31 cellular contexts compared by ENCODE assay signal in the genomic region with DNA sequence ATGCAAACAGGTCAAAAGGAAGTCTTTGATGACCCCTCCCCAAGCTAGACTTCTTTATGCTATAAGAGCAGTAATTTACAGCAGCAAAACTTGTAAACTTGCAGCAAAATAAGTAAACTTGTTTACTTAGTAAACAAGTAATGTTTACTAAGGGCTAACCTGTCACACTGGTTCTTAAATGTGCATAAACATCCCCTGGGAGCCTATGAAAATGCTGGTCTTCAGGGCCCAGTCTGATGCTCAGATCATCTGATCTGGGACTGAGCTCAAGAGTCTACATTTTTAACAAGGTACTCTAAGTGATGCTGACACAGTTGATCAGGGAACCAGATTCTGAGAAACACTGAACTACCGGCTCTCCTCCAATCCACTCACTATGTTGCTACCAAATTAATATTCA.
"Had no signal": no experiment of that assay in that cellular context is flagged by ENCODE, and none has a peak within 500 bp of the region (broad histone marks: within the 10 kb centered on the region; RNA-seq: fewer than 3 reads in every experiment).

No MANE protein-coding gene starts in this region.

- H3K4me3 ChIP-seq: colonic mucosa, esophagus squamous epithelium, gastroesophageal sphincter had no signal

- H3K36me3 Mint-ChIP-seq: activated naive CD4-positive, alpha-beta T cell treated with anti-CD3 and anti-CD28 coated beads, Interleukin-2, amount 10 ng/mL, durations not matched to agents 7 days and 5 days; activated naive CD4-positive, alpha-beta T cell treated with anti-CD3 and anti-CD28 coated beads, Interleukin-2, amount 50 U/mL, for 72 hours; activated naive CD8-positive, alpha-beta T cell treated with anti-CD3 and anti-CD28 coated beads, Interleukin-2, amount 10 ng/mL, durations not matched to agents 7 days and 5 days; WTC11 had no signal

- H3K9me3 Mint-ChIP-seq: activated CD4-positive, alpha-beta memory T cell treated with anti-CD3 and anti-CD28 coated beads, Interleukin-2, amount 10 ng/mL, durations not matched to agents 7 days and 5 days; activated CD4-positive, alpha-beta T cell treated with anti-CD3 and anti-CD28 coated beads, Interleukin-2, amount 10 ng/mL, durations not matched to agents 7 days and 5 days; activated naive CD4-positive, alpha-beta T cell treated with anti-CD3 and anti-CD28 coated beads, Interleukin-2, amount 10 ng/mL, durations not matched to agents 7 days and 5 days; activated naive CD4-positive, alpha-beta T cell treated with anti-CD3 and anti-CD28 coated beads, Interleukin-2, amount 50 U/mL, for 72 hours; activated naive CD8-positive, alpha-beta T cell treated with anti-CD3 and anti-CD28 coated beads, Interleukin-2, amount 10 ng/mL, durations not matched to agents 7 days and 5 days; activated T-cell treated with anti-CD3 and anti-CD28 coated beads, Interleukin-2, amount 50 U/mL, for 24 hours; activated T-cell treated with anti-CD3 and anti-CD28 coated beads, Interleukin-2, amount 50 U/mL, for 72 hours; T-cell; T-helper 1 cell treated with Interleukin-12 subunit alpha and Interleukin-12 subunit beta and Interleukin-4 antibody, amounts not matched to agents 30 μg/mL and 1 μg/mL, for 36 hours; T-helper 2 cell treated with Interferon-gamma antibody and Interleukin-4, amounts not matched to agents 5 μg/mL and 100 μg/mL, for 36 hours; WTC11 had no signal

- H3K27ac Mint-ChIP-seq: activated CD4-positive, alpha-beta memory T cell treated with anti-CD3 and anti-CD28 coated beads, Interleukin-2, amount 10 ng/mL, durations not matched to agents 7 days and 5 days; activated CD4-positive, alpha-beta T cell treated with anti-CD3 and anti-CD28 coated beads, Interleukin-2, amount 10 ng/mL, durations not matched to agents 7 days and 5 days; activated naive CD4-positive, alpha-beta T cell treated with anti-CD3 and anti-CD28 coated beads, Interleukin-2, amount 10 ng/mL, durations not matched to agents 7 days and 5 days; activated naive CD8-positive, alpha-beta T cell treated with anti-CD3 and anti-CD28 coated beads, Interleukin-2, amount 10 ng/mL, durations not matched to agents 7 days and 5 days; activated T-cell treated with anti-CD3 and anti-CD28 coated beads, Interleukin-2, amount 50 U/mL, for 24 hours; T-cell; T-helper 1 cell treated with Interleukin-12 subunit alpha and Interleukin-12 subunit beta and Interleukin-4 antibody, amounts not matched to agents 30 μg/mL and 1 μg/mL, for 36 hours; T-helper 2 cell treated with Interferon-gamma antibody and Interleukin-4, amounts not matched to agents 5 μg/mL and 100 μg/mL, for 36 hours; WTC11 had no signal

- ATAC-seq: activated naive CD4-positive, alpha-beta T cell treated with anti-CD3 and anti-CD28 coated beads, Interleukin-2, amount 50 U/mL, for 72 hours; activated T-cell treated with anti-CD3 and anti-CD28 coated beads, Interleukin-2, amount 50 U/mL, for 72 hours; gastroesophageal sphincter; T-cell; WTC11 had no signal

- DNase-seq: activated CD4-positive, alpha-beta memory T cell treated with anti-CD3 and anti-CD28 coated beads, Interleukin-2, amount 10 ng/mL, durations not matched to agents 7 days and 5 days; activated CD4-positive, alpha-beta T cell treated with anti-CD3 and anti-CD28 coated beads for 1 hour; activated CD4-positive, alpha-beta T cell treated with anti-CD3 and anti-CD28 coated beads for 4 hours; activated CD4-positive, alpha-beta T cell treated with anti-CD3 and anti-CD28 coated beads, Interleukin-2, amount 10 ng/mL, durations not matched to agents 7 days and 5 days; activated CD4-positive, alpha-beta T cell treated with anti-CD3 and anti-CD28 coated beads, Interleukin-2, amount 50 U/mL, for 4 hours; activated CD8-positive, alpha-beta memory T cell treated with anti-CD3 and anti-CD28 coated beads, Interleukin-2, amount 50 U/mL, for 48 hours; activated gamma-delta T cell; activated naive CD4-positive, alpha-beta T cell; activated naive CD4-positive, alpha-beta T cell treated with anti-CD3 and anti-CD28 coated beads, Interleukin-2, amount 10 ng/mL, durations not matched to agents 7 days and 5 days; activated naive CD8-positive, alpha-beta T cell treated with anti-CD3 and anti-CD28 coated beads, Interleukin-2, amount 10 ng/mL, durations not matched to agents 7 days and 5 days; activated T-cell treated with anti-CD3 and anti-CD28 coated beads for 4 hours; activated T-cell treated with anti-CD3 and anti-CD28 coated beads, Interleukin-2, amount 50 U/mL, for 24 hours; activated T-cell treated with anti-CD3 and anti-CD28 coated beads, Interleukin-2, amount 50 U/mL, for 72 hours; amniotic stem cell; anterior cingulate cortex; brain microvascular endothelial cell; central memory CD4-positive, alpha-beta T cell; cerebellar nuclear complex; colonic mucosa; effector CD8-positive, alpha-beta T cell; esophagus squamous epithelium; foreskin melanocyte; SW 1271; T-cell; T1000 had no signal

- H3K4me1 Mint-ChIP-seq: activated CD4-positive, alpha-beta memory T cell treated with anti-CD3 and anti-CD28 coated beads, Interleukin-2, amount 10 ng/mL, durations not matched to agents 7 days and 5 days; activated CD4-positive, alpha-beta T cell treated with anti-CD3 and anti-CD28 coated beads, Interleukin-2, amount 10 ng/mL, durations not matched to agents 7 days and 5 days; activated naive CD4-positive, alpha-beta T cell treated with anti-CD3 and anti-CD28 coated beads, Interleukin-2, amount 10 ng/mL, durations not matched to agents 7 days and 5 days; WTC11 had no signal

- H3K4me3 Mint-ChIP-seq: activated CD4-positive, alpha-beta memory T cell treated with anti-CD3 and anti-CD28 coated beads, Interleukin-2, amount 10 ng/mL, durations not matched to agents 7 days and 5 days; activated CD4-positive, alpha-beta T cell treated with anti-CD3 and anti-CD28 coated beads, Interleukin-2, amount 10 ng/mL, durations not matched to agents 7 days and 5 days; activated naive CD4-positive, alpha-beta T cell treated with anti-CD3 and anti-CD28 coated beads, Interleukin-2, amount 10 ng/mL, durations not matched to agents 7 days and 5 days; activated naive CD8-positive, alpha-beta T cell treated with anti-CD3 and anti-CD28 coated beads, Interleukin-2, amount 10 ng/mL, durations not matched to agents 7 days and 5 days; activated T-cell treated with anti-CD3 and anti-CD28 coated beads, Interleukin-2, amount 50 U/mL, for 24 hours; activated T-cell treated with anti-CD3 and anti-CD28 coated beads, Interleukin-2, amount 50 U/mL, for 72 hours; T-cell; T-helper 1 cell treated with Interleukin-12 subunit alpha and Interleukin-12 subunit beta and Interleukin-4 antibody, amounts not matched to agents 30 μg/mL and 1 μg/mL, for 36 hours; T-helper 2 cell treated with Interferon-gamma antibody and Interleukin-4, amounts not matched to agents 5 μg/mL and 100 μg/mL, for 36 hours; WTC11 had no signal

- H3K27ac ChIP-seq: brain microvascular endothelial cell, colonic mucosa, epithelial cell of prostate, esophagus squamous epithelium, gastroesophageal sphincter had no signal
